ENCODE assay signal across 8 cellular contexts in genomic region chr7:108114117-108114841, GRCh38. TPM values are rescaled to one million over a fixed set of nuclear protein-coding genes. Genes with fewer than 3 reads are reported as not detected.
A peak's percentile ranks its signal among the peaks of the same experiment; 100 is the strongest.
DNase-seq lines count a peak whose midpoint lies in the region; ATAC-seq and TF ChIP-seq lines count a peak whose summit lies in the region.

No MANE protein-coding gene starts in this region.

- no peaks in the 10 kb centered on the region for H3K9me2 ChIP-seq in DOHH2 (replicated peaks; ENCODE audit: control insufficient read depth, low read length)

- no peak overlapping the region for H3K4me3 ChIP-seq in DOHH2 (ENCODE audit: low read length)
- no peak overlapping the region for H3K4me3 ChIP-seq in mucosa of descending colon
- H3K4me3 ChIP-seq in suprapubic skin: no peak overlapping the region

- H3K9me3 Mint-ChIP-seq in activated naive CD8-positive, alpha-beta T cell treated with anti-CD3 and anti-CD28 coated beads for 36 hours: no peaks in the 10 kb centered on the region

- peak; percentile 77 for ATAC-seq in GM19324 (IDR thresholded peaks at IDR 0.05; ENCODE audit: low FRiP score, unreplicated experiment)
- peak; percentile 81 for ATAC-seq in HG03571 (IDR thresholded peaks at IDR 0.05; ENCODE audit: unreplicated experiment)
- peak; percentile 55 for ATAC-seq in mucosa of descending colon

- H3K27me3 ChIP-seq in DOHH2 (ENCODE audit: control insufficient read depth, low read length) (peaks cover 6% of the 10 kb centered on the region), suprapubic skin (no peaks in the 10 kb centered on the region)

- TF ChIP-seq POLR2A in suprapubic skin (IDR thresholded peaks at IDR 0.05): no peak

- no peaks in the 10 kb centered on the region for H3K36me3 Mint-ChIP-seq in activated naive CD8-positive, alpha-beta T cell treated with anti-CD3 and anti-CD28 coated beads for 36 hours

- H3F3A ChIP-seq in DOHH2 (ENCODE audit: control insufficient read depth, insufficient read depth): no peaks in the 10 kb centered on the region

- intact Hi-C loops in mucosa of descending colon (cut with DNase I, micrococcal nuclease): no loop called here
- intact Hi-C loops in head of caudate nucleus (cut with DNase I): no loop called here

- H3K27ac ChIP-seq in DOHH2 (ENCODE audit: low read depth, low read length): no peak overlapping the region
- no peak overlapping the region for H3K27ac ChIP-seq in suprapubic skin

- H3K4me3 Mint-ChIP-seq in activated naive CD8-positive, alpha-beta T cell treated with anti-CD3 and anti-CD28 coated beads for 36 hours: no peak overlapping the region

- H3K4me1 ChIP-seq in DOHH2 (ENCODE audit: control insufficient read depth, low read length) (no peaks in the 10 kb centered on the region), mucosa of descending colon (ENCODE audit: low read depth) (no peaks in the 10 kb centered on the region), suprapubic skin (peaks cover 14% of the 10 kb centered on the region)

- no peaks in the 10 kb centered on the region for H3K4me1 Mint-ChIP-seq in activated naive CD8-positive, alpha-beta T cell treated with anti-CD3 and anti-CD28 coated beads for 36 hours

- WGBS in suprapubic skin: 66% methylated on average over 6 of the region's 6 CpGs

- H3K4me2 ChIP-seq in DOHH2 (ENCODE audit: low read length): no peak overlapping the region

- no peaks in the 10 kb centered on the region for H3K79me2 ChIP-seq in DOHH2 (ENCODE audit: control insufficient read depth, low read length)

- H4K20me1 ChIP-seq in DOHH2 (ENCODE audit: control insufficient read depth, insufficient read depth, low read depth, low read length): no peaks in the 10 kb centered on the region

- H3K36me3 ChIP-seq in DOHH2 (ENCODE audit: control insufficient read depth, low read length): no peaks in the 10 kb centered on the region
- no peaks in the 10 kb centered on the region for H3K36me3 ChIP-seq in mucosa of descending colon (ENCODE audit: low read depth)
- no peaks in the 10 kb centered on the region for H3K36me3 ChIP-seq in suprapubic skin

- H3K9me3 ChIP-seq in DOHH2 (ENCODE audit: control insufficient read depth, insufficient read depth, low read length): no peaks in the 10 kb centered on the region
- H3K9me3 ChIP-seq in mucosa of descending colon: no peaks in the 10 kb centered on the region
- H3K9me3 ChIP-seq in suprapubic skin: no peaks in the 10 kb centered on the region

- H3K27ac Mint-ChIP-seq in activated naive CD8-positive, alpha-beta T cell treated with anti-CD3 and anti-CD28 coated beads for 36 hours: no peak overlapping the region

- no peaks in the 10 kb centered on the region for H3K27me3 Mint-ChIP-seq in activated naive CD8-positive, alpha-beta T cell treated with anti-CD3 and anti-CD28 coated beads for 36 hours

- no peak for TF ChIP-seq EP300 in suprapubic skin (IDR thresholded peaks at IDR 0.05)

- TF ChIP-seq CTCF in DOHH2 (IDR thresholded peaks at IDR 0.05; ENCODE audit: low read depth, low read length, poor library complexity, severe bottlenecking): peak; percentile 76
- TF ChIP-seq CTCF in mucosa of descending colon (IDR thresholded peaks at IDR 0.05): no peak
- TF ChIP-seq CTCF in suprapubic skin (IDR thresholded peaks at IDR 0.05): peak in 1 of 2 donors; percentile 45

- peak; percentile 14 for DNase-seq in activated naive CD8-positive, alpha-beta T cell treated with anti-CD3 and anti-CD28 coated beads for 36 hours
- DNase-seq in mucosa of descending colon (no peak), suprapubic skin (ENCODE audit: low spot score in 2 of 2) (no peak), head of caudate nucleus (no peak)
- no peak for DNase-seq in activated CD4-positive, alpha-beta T cell treated with anti-CD3 and anti-CD28 coated beads, Interleukin-2, amount 50 U/mL, for 48 hours

RNA-seq across cellular contexts. Expression of gene LAMB4, which starts 15.9 kb away (rescaled TPM):
- under 1 TPM; 0.40 to 0.45 TPM for total RNA-seq in activated naive CD8-positive, alpha-beta T cell treated with anti-CD3 and anti-CD28 coated beads for 36 hours
- total RNA-seq in mucosa of descending colon (under 1 TPM in 1 of 3 donors, not detected in 2; 0.22 TPM), suprapubic skin (100 to 1,000 TPM; 212 to 642 (median 282) TPM)

Comparison
In these comparisons a context has a peak if more than half of its experiments do, and no peak if none do; other contexts are left out.
1. RNA of gene LAMB4, which starts 15.9 kb away (total RNA-seq): 212 to 642 TPM in suprapubic skin; 0.40 to 0.45 TPM in activated naive CD8-positive, alpha-beta T cell treated with anti-CD3 and anti-CD28 coated beads for 36 hours and 0.22 TPM in mucosa of descending colon; every median in the first group is over 100 times any median in the second.
2. Peak in every context shown above with its lines, with median percentiles within 50 percentile points of each other: ATAC-seq.